ENCODE assay signal across 1 cellular context in genomic region chr4:121216438-121216837, GRCh38.
TF ChIP-seq lines count a peak whose summit lies in the region.

No MANE protein-coding gene starts in this region.

TF ChIP-seq in GM12878, 131 proteins besides CTCF, POLR2A, EP300 and RAD21 (continued from another document):
- TF ChIP-seq NKRF (conservative IDR thresholded peaks at IDR 0.05) (no peak), ZZZ3 (IDR thresholded peaks at IDR 0.05; ENCODE audit: control insufficient read depth, insufficient read length, low read depth) (no peak), CREM (IDR thresholded peaks at IDR 0.05; ENCODE audit: low read depth) (no peak), TAF1 (IDR thresholded peaks at IDR 0.05; ENCODE audit: borderline replicate concordance, low read depth, low read length) (no peak), NBN (IDR thresholded peaks at IDR 0.05) (no peak), POU2F2 (IDR thresholded peaks at IDR 0.05; ENCODE audit: borderline replicate concordance, low read depth, low read length) (no peak), MXI1 (IDR thresholded peaks at IDR 0.05; ENCODE audit: low read depth, low read length) (no peak), CEBPZ (IDR thresholded peaks at IDR 0.05; ENCODE audit: low read depth, low read length) (no peak), STAT1 (conservative IDR thresholded peaks at IDR 0.05) (no peak), ZNF687 (IDR thresholded peaks at IDR 0.05) (no peak), RFX5 (IDR thresholded peaks at IDR 0.05; ENCODE audit: low read depth, low read length) (no peak), EED (IDR thresholded peaks at IDR 0.05; ENCODE audit: low read depth) (no peak)
